1 cellular context compared by ENCODE assay signal in the genomic region with DNA sequence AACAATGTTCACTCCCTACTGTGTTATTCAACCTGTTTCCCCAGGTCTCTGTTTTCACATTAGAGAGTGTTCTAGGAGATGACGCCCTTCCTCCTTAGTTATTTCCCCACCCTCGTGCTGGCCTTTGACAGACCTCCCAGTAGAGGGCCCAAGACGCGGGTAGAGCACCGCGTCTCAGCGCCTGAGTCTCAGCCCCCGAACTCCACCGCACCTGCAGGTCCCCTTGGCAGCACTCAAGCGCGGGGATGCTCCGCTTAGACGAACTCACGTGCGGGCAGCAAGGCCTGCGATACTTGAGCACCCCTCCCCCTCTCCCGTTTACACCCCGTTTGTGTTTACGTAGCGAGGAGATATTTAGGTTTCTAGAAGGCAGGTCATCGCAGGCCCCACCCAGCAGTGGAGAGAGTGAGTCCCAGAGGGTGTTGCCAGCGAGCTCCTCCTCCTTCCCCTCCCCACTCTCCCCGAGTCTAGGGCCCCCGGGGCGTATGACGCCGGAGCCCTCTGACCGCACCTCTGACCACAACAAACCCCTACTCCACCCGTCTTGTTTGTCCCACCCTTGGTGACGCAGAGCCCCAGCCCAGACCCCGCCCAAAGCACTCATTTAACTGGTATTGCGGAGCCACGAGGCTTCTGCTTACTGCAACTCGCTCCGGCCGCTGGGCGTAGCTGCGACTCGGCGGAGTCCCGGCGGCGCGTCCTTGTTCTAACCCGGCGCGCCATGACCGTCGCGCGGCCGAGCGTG.
TF ChIP-seq lines count a peak whose summit lies in the region.

A gene with protein sequence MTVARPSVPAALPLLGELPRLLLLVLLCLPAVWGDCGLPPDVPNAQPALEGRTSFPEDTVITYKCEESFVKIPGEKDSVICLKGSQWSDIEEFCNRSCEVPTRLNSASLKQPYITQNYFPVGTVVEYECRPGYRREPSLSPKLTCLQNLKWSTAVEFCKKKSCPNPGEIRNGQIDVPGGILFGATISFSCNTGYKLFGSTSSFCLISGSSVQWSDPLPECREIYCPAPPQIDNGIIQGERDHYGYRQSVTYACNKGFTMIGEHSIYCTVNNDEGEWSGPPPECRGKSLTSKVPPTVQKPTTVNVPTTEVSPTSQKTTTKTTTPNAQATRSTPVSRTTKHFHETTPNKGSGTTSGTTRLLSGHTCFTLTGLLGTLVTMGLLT (plus strand): TSS at position 634 of the 745 bp plus-strand sequence. CDS start 88 bp downstream, at position 722.

TF ChIP-seq in HepG2, 621 proteins besides CTCF, POLR2A, EP300 and RAD21 (continued from another document and continues in another):
- TF ChIP-seq, protein P1, sequence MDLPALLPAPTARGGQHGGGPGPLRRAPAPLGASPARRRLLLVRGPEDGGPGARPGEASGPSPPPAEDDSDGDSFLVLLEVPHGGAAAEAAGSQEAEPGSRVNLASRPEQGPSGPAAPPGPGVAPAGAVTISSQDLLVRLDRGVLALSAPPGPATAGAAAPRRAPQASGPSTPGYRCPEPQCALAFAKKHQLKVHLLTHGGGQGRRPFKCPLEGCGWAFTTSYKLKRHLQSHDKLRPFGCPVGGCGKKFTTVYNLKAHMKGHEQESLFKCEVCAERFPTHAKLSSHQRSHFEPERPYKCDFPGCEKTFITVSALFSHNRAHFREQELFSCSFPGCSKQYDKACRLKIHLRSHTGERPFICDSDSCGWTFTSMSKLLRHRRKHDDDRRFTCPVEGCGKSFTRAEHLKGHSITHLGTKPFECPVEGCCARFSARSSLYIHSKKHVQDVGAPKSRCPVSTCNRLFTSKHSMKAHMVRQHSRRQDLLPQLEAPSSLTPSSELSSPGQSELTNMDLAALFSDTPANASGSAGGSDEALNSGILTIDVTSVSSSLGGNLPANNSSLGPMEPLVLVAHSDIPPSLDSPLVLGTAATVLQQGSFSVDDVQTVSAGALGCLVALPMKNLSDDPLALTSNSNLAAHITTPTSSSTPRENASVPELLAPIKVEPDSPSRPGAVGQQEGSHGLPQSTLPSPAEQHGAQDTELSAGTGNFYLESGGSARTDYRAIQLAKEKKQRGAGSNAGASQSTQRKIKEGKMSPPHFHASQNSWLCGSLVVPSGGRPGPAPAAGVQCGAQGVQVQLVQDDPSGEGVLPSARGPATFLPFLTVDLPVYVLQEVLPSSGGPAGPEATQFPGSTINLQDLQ (CRISPR knock-in tag; IDR thresholded peaks at IDR 0.05): no peak
- TF ChIP-seq HDAC2 (CRISPR knock-in tag; IDR thresholded peaks at IDR 0.05) (no peak), ZNF572 (CRISPR knock-in tag; IDR thresholded peaks at IDR 0.05) (no peak), SAP130 (CRISPR knock-in tag; IDR thresholded peaks at IDR 0.05; ENCODE audit: low read depth) (peak; percentile 87), ZNF556 (CRISPR knock-in tag; IDR thresholded peaks at IDR 0.05; ENCODE audit: borderline replicate concordance) (no peak), ZNF367 (CRISPR knock-in tag; IDR thresholded peaks at IDR 0.05; ENCODE audit: borderline replicate concordance) (no peak)
- TF ChIP-seq, protein P2, sequence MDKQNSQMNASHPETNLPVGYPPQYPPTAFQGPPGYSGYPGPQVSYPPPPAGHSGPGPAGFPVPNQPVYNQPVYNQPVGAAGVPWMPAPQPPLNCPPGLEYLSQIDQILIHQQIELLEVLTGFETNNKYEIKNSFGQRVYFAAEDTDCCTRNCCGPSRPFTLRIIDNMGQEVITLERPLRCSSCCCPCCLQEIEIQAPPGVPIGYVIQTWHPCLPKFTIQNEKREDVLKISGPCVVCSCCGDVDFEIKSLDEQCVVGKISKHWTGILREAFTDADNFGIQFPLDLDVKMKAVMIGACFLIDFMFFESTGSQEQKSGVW (CRISPR knock-in tag; IDR thresholded peaks at IDR 0.05; ENCODE audit: borderline replicate concordance): no peak
- TF ChIP-seq, protein P3, sequence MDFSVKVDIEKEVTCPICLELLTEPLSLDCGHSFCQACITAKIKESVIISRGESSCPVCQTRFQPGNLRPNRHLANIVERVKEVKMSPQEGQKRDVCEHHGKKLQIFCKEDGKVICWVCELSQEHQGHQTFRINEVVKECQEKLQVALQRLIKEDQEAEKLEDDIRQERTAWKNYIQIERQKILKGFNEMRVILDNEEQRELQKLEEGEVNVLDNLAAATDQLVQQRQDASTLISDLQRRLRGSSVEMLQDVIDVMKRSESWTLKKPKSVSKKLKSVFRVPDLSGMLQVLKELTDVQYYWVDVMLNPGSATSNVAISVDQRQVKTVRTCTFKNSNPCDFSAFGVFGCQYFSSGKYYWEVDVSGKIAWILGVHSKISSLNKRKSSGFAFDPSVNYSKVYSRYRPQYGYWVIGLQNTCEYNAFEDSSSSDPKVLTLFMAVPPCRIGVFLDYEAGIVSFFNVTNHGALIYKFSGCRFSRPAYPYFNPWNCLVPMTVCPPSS (IDR thresholded peaks at IDR 0.05): no peak
- TF ChIP-seq, protein P4, sequence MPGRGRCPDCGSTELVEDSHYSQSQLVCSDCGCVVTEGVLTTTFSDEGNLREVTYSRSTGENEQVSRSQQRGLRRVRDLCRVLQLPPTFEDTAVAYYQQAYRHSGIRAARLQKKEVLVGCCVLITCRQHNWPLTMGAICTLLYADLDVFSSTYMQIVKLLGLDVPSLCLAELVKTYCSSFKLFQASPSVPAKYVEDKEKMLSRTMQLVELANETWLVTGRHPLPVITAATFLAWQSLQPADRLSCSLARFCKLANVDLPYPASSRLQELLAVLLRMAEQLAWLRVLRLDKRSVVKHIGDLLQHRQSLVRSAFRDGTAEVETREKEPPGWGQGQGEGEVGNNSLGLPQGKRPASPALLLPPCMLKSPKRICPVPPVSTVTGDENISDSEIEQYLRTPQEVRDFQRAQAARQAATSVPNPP (CRISPR knock-in tag; IDR thresholded peaks at IDR 0.05): no peak
- TF ChIP-seq, protein P5, sequence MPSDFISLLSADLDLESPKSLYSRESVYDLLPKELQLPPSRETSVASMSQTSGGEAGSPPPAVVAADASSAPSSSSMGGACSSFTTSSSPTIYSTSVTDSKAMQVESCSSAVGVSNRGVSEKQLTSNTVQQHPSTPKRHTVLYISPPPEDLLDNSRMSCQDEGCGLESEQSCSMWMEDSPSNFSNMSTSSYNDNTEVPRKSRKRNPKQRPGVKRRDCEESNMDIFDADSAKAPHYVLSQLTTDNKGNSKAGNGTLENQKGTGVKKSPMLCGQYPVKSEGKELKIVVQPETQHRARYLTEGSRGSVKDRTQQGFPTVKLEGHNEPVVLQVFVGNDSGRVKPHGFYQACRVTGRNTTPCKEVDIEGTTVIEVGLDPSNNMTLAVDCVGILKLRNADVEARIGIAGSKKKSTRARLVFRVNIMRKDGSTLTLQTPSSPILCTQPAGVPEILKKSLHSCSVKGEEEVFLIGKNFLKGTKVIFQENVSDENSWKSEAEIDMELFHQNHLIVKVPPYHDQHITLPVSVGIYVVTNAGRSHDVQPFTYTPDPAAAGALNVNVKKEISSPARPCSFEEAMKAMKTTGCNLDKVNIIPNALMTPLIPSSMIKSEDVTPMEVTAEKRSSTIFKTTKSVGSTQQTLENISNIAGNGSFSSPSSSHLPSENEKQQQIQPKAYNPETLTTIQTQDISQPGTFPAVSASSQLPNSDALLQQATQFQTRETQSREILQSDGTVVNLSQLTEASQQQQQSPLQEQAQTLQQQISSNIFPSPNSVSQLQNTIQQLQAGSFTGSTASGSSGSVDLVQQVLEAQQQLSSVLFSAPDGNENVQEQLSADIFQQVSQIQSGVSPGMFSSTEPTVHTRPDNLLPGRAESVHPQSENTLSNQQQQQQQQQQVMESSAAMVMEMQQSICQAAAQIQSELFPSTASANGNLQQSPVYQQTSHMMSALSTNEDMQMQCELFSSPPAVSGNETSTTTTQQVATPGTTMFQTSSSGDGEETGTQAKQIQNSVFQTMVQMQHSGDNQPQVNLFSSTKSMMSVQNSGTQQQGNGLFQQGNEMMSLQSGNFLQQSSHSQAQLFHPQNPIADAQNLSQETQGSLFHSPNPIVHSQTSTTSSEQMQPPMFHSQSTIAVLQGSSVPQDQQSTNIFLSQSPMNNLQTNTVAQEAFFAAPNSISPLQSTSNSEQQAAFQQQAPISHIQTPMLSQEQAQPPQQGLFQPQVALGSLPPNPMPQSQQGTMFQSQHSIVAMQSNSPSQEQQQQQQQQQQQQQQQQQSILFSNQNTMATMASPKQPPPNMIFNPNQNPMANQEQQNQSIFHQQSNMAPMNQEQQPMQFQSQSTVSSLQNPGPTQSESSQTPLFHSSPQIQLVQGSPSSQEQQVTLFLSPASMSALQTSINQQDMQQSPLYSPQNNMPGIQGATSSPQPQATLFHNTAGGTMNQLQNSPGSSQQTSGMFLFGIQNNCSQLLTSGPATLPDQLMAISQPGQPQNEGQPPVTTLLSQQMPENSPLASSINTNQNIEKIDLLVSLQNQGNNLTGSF (CRISPR knock-in tag; IDR thresholded peaks at IDR 0.05): no peak
- TF ChIP-seq, protein P6, sequence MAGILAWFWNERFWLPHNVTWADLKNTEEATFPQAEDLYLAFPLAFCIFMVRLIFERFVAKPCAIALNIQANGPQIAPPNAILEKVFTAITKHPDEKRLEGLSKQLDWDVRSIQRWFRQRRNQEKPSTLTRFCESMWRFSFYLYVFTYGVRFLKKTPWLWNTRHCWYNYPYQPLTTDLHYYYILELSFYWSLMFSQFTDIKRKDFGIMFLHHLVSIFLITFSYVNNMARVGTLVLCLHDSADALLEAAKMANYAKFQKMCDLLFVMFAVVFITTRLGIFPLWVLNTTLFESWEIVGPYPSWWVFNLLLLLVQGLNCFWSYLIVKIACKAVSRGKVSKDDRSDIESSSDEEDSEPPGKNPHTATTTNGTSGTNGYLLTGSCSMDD (CRISPR knock-in tag; IDR thresholded peaks at IDR 0.05): no peak
- TF ChIP-seq, protein P7, sequence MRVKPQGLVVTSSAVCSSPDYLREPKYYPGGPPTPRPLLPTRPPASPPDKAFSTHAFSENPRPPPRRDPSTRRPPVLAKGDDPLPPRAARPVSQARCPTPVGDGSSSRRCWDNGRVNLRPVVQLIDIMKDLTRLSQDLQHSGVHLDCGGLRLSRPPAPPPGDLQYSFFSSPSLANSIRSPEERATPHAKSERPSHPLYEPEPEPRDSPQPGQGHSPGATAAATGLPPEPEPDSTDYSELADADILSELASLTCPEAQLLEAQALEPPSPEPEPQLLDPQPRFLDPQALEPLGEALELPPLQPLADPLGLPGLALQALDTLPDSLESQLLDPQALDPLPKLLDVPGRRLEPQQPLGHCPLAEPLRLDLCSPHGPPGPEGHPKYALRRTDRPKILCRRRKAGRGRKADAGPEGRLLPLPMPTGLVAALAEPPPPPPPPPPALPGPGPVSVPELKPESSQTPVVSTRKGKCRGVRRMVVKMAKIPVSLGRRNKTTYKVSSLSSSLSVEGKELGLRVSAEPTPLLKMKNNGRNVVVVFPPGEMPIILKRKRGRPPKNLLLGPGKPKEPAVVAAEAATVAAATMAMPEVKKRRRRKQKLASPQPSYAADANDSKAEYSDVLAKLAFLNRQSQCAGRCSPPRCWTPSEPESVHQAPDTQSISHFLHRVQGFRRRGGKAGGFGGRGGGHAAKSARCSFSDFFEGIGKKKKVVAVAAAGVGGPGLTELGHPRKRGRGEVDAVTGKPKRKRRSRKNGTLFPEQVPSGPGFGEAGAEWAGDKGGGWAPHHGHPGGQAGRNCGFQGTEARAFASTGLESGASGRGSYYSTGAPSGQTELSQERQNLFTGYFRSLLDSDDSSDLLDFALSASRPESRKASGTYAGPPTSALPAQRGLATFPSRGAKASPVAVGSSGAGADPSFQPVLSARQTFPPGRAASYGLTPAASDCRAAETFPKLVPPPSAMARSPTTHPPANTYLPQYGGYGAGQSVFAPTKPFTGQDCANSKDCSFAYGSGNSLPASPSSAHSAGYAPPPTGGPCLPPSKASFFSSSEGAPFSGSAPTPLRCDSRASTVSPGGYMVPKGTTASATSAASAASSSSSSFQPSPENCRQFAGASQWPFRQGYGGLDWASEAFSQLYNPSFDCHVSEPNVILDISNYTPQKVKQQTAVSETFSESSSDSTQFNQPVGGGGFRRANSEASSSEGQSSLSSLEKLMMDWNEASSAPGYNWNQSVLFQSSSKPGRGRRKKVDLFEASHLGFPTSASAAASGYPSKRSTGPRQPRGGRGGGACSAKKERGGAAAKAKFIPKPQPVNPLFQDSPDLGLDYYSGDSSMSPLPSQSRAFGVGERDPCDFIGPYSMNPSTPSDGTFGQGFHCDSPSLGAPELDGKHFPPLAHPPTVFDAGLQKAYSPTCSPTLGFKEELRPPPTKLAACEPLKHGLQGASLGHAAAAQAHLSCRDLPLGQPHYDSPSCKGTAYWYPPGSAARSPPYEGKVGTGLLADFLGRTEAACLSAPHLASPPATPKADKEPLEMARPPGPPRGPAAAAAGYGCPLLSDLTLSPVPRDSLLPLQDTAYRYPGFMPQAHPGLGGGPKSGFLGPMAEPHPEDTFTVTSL (CRISPR knock-in tag; IDR thresholded peaks at IDR 0.05; ENCODE audit: borderline replicate concordance): no peak
- TF ChIP-seq, protein P8, sequence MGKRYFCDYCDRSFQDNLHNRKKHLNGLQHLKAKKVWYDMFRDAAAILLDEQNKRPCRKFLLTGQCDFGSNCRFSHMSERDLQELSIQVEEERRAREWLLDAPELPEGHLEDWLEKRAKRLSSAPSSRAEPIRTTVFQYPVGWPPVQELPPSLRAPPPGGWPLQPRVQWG (CRISPR knock-in tag; IDR thresholded peaks at IDR 0.05; ENCODE audit: borderline replicate concordance, low read depth): no peak
- TF ChIP-seq, protein P9, sequence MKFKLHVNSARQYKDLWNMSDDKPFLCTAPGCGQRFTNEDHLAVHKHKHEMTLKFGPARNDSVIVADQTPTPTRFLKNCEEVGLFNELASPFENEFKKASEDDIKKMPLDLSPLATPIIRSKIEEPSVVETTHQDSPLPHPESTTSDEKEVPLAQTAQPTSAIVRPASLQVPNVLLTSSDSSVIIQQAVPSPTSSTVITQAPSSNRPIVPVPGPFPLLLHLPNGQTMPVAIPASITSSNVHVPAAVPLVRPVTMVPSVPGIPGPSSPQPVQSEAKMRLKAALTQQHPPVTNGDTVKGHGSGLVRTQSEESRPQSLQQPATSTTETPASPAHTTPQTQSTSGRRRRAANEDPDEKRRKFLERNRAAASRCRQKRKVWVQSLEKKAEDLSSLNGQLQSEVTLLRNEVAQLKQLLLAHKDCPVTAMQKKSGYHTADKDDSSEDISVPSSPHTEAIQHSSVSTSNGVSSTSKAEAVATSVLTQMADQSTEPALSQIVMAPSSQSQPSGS (CRISPR knock-in tag; IDR thresholded peaks at IDR 0.05): 0 out of 2 replicates have a peak, but pooled peaks have one; percentile 14
